Comparison of ENCODE assay signal across 10 cellular contexts in genomic region chr11:109983358-109983757, GRCh38.
"Had no signal": no experiment of that assay in that cellular context is flagged by ENCODE, and none has a peak within 500 bp of the region (broad histone marks: within the 10 kb centered on the region; RNA-seq: fewer than 3 reads in every experiment).

No MANE protein-coding gene starts in this region.

- H3K27ac ChIP-seq: GM23248 had no signal

- H2AFZ ChIP-seq: GM23248 had no signal

- H3K27me3 Mint-ChIP-seq: IgD-negative memory B cell had no signal

- H3K9ac ChIP-seq: GM23248 had no signal

- H3K4me3 Mint-ChIP-seq: HFFc6 had no signal

- ATAC-seq: HCT116, HepG2 had no signal

- H3K36me3 ChIP-seq: HAP-1 had no signal

- H3K4me3 ChIP-seq: GM23248, HAP-1 had no signal

- H3K27ac Mint-ChIP-seq: HFFc6 had no signal

- DNase-seq: GM23248, GOT3, H7, HFFc6, Karpas-422, KG1 had no signal

- H3K9me3 ChIP-seq: HAP-1 had no signal

- H3K9me3 Mint-ChIP-seq: HFFc6, IgD-negative memory B cell had no signal

- H3K4me1 ChIP-seq: HAP-1 had no signal

- FAIRE-seq: HepG2 had no signal
